Comparison of ENCODE assay signal across 15 cellular contexts in genomic region chr1:14940285-14940890, GRCh38.
A peak's percentile ranks its signal among the peaks of the same experiment; 100 is the strongest.
DNase-seq lines count a peak whose midpoint lies in the region; ATAC-seq and TF ChIP-seq lines count a peak whose summit lies in the region.
"Had no signal": no experiment of that assay in that cellular context is flagged by ENCODE, and none has a peak within 500 bp of the region (broad histone marks: within the 10 kb centered on the region; RNA-seq: fewer than 3 reads in every experiment).

No MANE protein-coding gene starts in this region.

- H3K4me3 Mint-ChIP-seq in neural crest cell: no peak overlapping the region
- H3K4me3 Mint-ChIP-seq: central memory CD8-positive, alpha-beta T cell; T-helper 2 cell treated with Interferon-gamma antibody and Interleukin-4, amounts not matched to agents 5 μg/mL and 100 μg/mL, for 36 hours had no signal

- DNase-seq in IMR-90 (no peak), epithelial cell of prostate (ENCODE audit: low read depth, low spot score) (no peak), neural crest cell (ENCODE audit: low read depth, low spot score) (no peak), vagina (ENCODE audit: extremely low spot score in 2 of 2) (no peak), AG08395 (ENCODE audit: low spot score) (no peak)
- DNase-seq in stimulated activated CD4-positive, alpha-beta T cell treated with anti-CD3 and anti-CD28 coated beads, Interleukin-12 subunit alpha, Interleukin-12 subunit beta, amount 100 ng/mL, for 4 hours: no peak
- DNase-seq: activated CD4-positive, alpha-beta T cell treated with anti-CD3 and anti-CD28 coated beads, Interleukin-2, amount 50 U/mL, for 4 hours; activated naive CD4-positive, alpha-beta T cell treated with Interleukin-2 at 50 U/mL for 16 hours; anterior cingulate cortex; COR-L47; NCI-H2107; NCI-H526 had no signal

- H3K9ac ChIP-seq in IMR-90 (ENCODE audit: low read depth, low read length): no peak overlapping the region

- H4K8ac ChIP-seq in IMR-90 (ENCODE audit: low read depth in 2 of 2, low read length in 2 of 2): peak overlapping the region in 1 of 2 experiments; percentile 72; a peak in 2 of 4 replicates

- WGBS in IMR-90 (ENCODE audit: extremely low coverage in 2 of 2, insufficient read length in 1 of 2), 2 experiments: 29% methylated on average over 1 of the region's 7 CpGs; no CpG with 5 or more reads in 1 of the 2 experiments

- no peak overlapping the region for H3K4me2 ChIP-seq in IMR-90 (ENCODE audit: low read depth, low read length)

- no peak for ATAC-seq in IMR-90 (ENCODE audit: low read depth)
- no peak for ATAC-seq in GM19455 (IDR thresholded peaks at IDR 0.05; ENCODE audit: unreplicated experiment)

- CTCF ChIA-PET in IMR-90 (lab: Yijun Ruan, JAX): no interaction called here

- in situ Hi-C loops in IMR-90 (cut with MboI; ENCODE audit: low sequenced_read_pairs): loop anchor here (25.0 kb wide), 1 partner anchor 1178 kb away; no protein-coding TSS in a partner anchor

- H3K14ac ChIP-seq in IMR-90 (replicated peaks; ENCODE audit: low read depth, low read length): peak overlapping the region; percentile 90

- peak overlapping the region; percentile 72 for H2BK20ac ChIP-seq in IMR-90 (ENCODE audit: low read depth, low read length)

- H3K27me3 Mint-ChIP-seq in neural crest cell (ENCODE audit: low read depth): peaks cover 2% of the 10 kb centered on the region

- H3K27me3 ChIP-seq in IMR-90 (ENCODE audit: control insufficient read depth, insufficient read depth, low read length) (no peaks in the 10 kb centered on the region), vagina (no peaks in the 10 kb centered on the region)

- H3K4me3 ChIP-seq in IMR-90 (ENCODE audit: insufficient read depth, low read depth, low read length) (no peak overlapping the region), vagina (no peak overlapping the region)

- H3K4me1 ChIP-seq in IMR-90 (ENCODE audit: control insufficient read depth, insufficient read depth, low read length) (peaks cover 40% of the 10 kb centered on the region), vagina (peaks cover 54% of the 10 kb centered on the region)

- peaks cover 35% of the 10 kb centered on the region for H3K9me1 ChIP-seq in IMR-90 (ENCODE audit: insufficient read depth, low read length)

- peak overlapping the region; percentile 4 for H3K27ac Mint-ChIP-seq in neural crest cell (ENCODE audit: unreplicated experiment)
- H3K27ac Mint-ChIP-seq: T-helper 2 cell treated with Interferon-gamma antibody and Interleukin-4, amounts not matched to agents 5 μg/mL and 100 μg/mL, for 36 hours had no signal

- TF ChIP-seq CTCF in IMR-90 (conservative IDR thresholded peaks at IDR 0.05; ENCODE audit: low read depth, low read length) (no peak), neural crest cell (conservative IDR thresholded peaks at IDR 0.05) (no peak), vagina (IDR thresholded peaks at IDR 0.05) (no peak)

- peaks cover 21 to 64% of the 10 kb centered on the region in 2 experiments; a peak in 3 of 4 replicates for H3K79me1 ChIP-seq in IMR-90 (ENCODE audit: low read depth in 1 of 2, low read length in 2 of 2)

- peak overlapping the region; percentile 77 for H2AFZ ChIP-seq in IMR-90 (replicated peaks; ENCODE audit: low read length, poor library complexity)

- H2AK5ac ChIP-seq in IMR-90 (ENCODE audit: low read depth, low read length): peak overlapping the region; percentile 55

- H3K9me3 Mint-ChIP-seq in neural crest cell: no peaks in the 10 kb centered on the region
- H3K9me3 Mint-ChIP-seq: central memory CD8-positive, alpha-beta T cell; T-helper 2 cell treated with Interferon-gamma antibody and Interleukin-4, amounts not matched to agents 5 μg/mL and 100 μg/mL, for 36 hours had no signal

- intact Hi-C loops in IMR-90 (cut with micrococcal nuclease): loop anchor here (10.0 kb wide), 1 partner anchor 234 kb away; no protein-coding TSS in a partner anchor
- intact Hi-C loops in vagina (cut with DNase I): no loop called here

- TF ChIP-seq POLR2A in IMR-90 (IDR thresholded peaks at IDR 0.05; ENCODE audit: low read depth, low read length): no peak
- TF ChIP-seq POLR2A in vagina (IDR thresholded peaks at IDR 0.05): no peak

- peak overlapping the region; percentile 72; the same call in 1 of the 3 replicates for H2BK15ac ChIP-seq in IMR-90 (ENCODE audit: low read depth, low read length)

- H3K56ac ChIP-seq in IMR-90 (ENCODE audit: extremely low read depth, insufficient read depth, low read length): no peak overlapping the region

- BruUV-seq in IMR-90 (replicated peaks; lab: Mats Ljungman, UMichigan): no TSS peak

- H2BK5ac ChIP-seq in IMR-90 (ENCODE audit: low read depth, low read length, poor library complexity, severe bottlenecking): peak overlapping the region; percentile 51

- peak overlapping the region; percentile 40; the same call in 1 of the 2 replicates for H3K18ac ChIP-seq in IMR-90 (ENCODE audit: low read depth, low read length)

- H3K23ac ChIP-seq in IMR-90 (ENCODE audit: low read depth, low read length): peak overlapping the region; percentile 65

- H3K9me3 ChIP-seq in IMR-90 (ENCODE audit: control insufficient read depth, insufficient read depth, low read length) (no peaks in the 10 kb centered on the region), vagina (no peaks in the 10 kb centered on the region)

- H3K27ac ChIP-seq in IMR-90 (ENCODE audit: insufficient read depth, low read length) (no peak overlapping the region), epithelial cell of prostate (peak overlapping the region; percentile 41), vagina (peak overlapping the region; percentile 63)

- H3K4ac ChIP-seq in IMR-90 (ENCODE audit: low read depth, low read length): peak overlapping the region; percentile 88

- no peaks in the 10 kb centered on the region for H3K36me3 Mint-ChIP-seq in neural crest cell (ENCODE audit: low read depth)

- H4K5ac ChIP-seq in IMR-90 (ENCODE audit: low read depth, low read length): peak overlapping the region; percentile 62

- H2AK9ac ChIP-seq in IMR-90 (replicated peaks; ENCODE audit: low read depth, low read length, poor library complexity): peak overlapping the region; percentile 8

- H4K91ac ChIP-seq in IMR-90 (ENCODE audit: insufficient read depth, low read depth, low read length): peak overlapping the region; percentile 80

- H3K36me3 ChIP-seq in IMR-90 (ENCODE audit: control insufficient read depth, insufficient read depth, low read length) (no peaks in the 10 kb centered on the region), vagina (no peaks in the 10 kb centered on the region)

- POLR2A ChIA-PET in IMR-90 (lab: Charles Lee; ENCODE audit: unreplicated experiment): no interaction called here

- dilution Hi-C loops in IMR-90 (cut with HindIII; ENCODE audit: low sequenced_read_pairs, unreplicated experiment): no loop called here

- no peaks in the 10 kb centered on the region for H4K20me1 ChIP-seq in IMR-90 (ENCODE audit: insufficient read depth, low read length)

- H3K4me1 Mint-ChIP-seq in neural crest cell: peaks cover 32% of the 10 kb centered on the region
- H3K4me1 Mint-ChIP-seq: central memory CD8-positive, alpha-beta T cell had no signal

- no peak for TF ChIP-seq RAD21 in IMR-90 (IDR thresholded peaks at IDR 0.05; ENCODE audit: low read length)

- H2BK120ac ChIP-seq in IMR-90 (ENCODE audit: low read depth, low read length): peak overlapping the region; percentile 80

TF ChIP-seq in IMR-90, 13 proteins besides CTCF, POLR2A, EP300 and RAD21:
- TF ChIP-seq MAFK (IDR thresholded peaks at IDR 0.05; ENCODE audit: low read depth, low read length): no peak
- TF ChIP-seq, protein P1, sequence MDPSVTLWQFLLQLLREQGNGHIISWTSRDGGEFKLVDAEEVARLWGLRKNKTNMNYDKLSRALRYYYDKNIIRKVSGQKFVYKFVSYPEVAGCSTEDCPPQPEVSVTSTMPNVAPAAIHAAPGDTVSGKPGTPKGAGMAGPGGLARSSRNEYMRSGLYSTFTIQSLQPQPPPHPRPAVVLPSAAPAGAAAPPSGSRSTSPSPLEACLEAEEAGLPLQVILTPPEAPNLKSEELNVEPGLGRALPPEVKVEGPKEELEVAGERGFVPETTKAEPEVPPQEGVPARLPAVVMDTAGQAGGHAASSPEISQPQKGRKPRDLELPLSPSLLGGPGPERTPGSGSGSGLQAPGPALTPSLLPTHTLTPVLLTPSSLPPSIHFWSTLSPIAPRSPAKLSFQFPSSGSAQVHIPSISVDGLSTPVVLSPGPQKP (IDR thresholded peaks at IDR 0.05; ENCODE audit: borderline replicate concordance, low read depth, low read length): no peak
- TF ChIP-seq MXI1 (IDR thresholded peaks at IDR 0.05; ENCODE audit: borderline replicate concordance, low read depth, low read length): no peak
- no peak for TF ChIP-seq BHLHE40 (IDR thresholded peaks at IDR 0.05; ENCODE audit: low read depth, low read length)
- TF ChIP-seq MAZ (IDR thresholded peaks at IDR 0.05; ENCODE audit: borderline replicate concordance, low read depth, low read length): no peak
- no peak for TF ChIP-seq CEBPB (IDR thresholded peaks at IDR 0.05; ENCODE audit: low read depth, low read length)
- TF ChIP-seq CHD1 (IDR thresholded peaks at IDR 0.05; ENCODE audit: low read depth, low read length): no peak
- no peak for TF ChIP-seq USF2 (IDR thresholded peaks at IDR 0.05; ENCODE audit: low read depth, low read length)
- TF ChIP-seq RFX5 (IDR thresholded peaks at IDR 0.05; ENCODE audit: low read depth, low read length): no peak
- TF ChIP-seq NFE2L2 (IDR thresholded peaks at IDR 0.05; ENCODE audit: low read depth, low read length): no peak
- no peak for TF ChIP-seq SMC3 (IDR thresholded peaks at IDR 0.05; ENCODE audit: low read depth, low read length)
- no peak for TF ChIP-seq FOS (IDR thresholded peaks at IDR 0.05; ENCODE audit: low read depth, low read length)
- no peak for TF ChIP-seq RCOR1 (IDR thresholded peaks at IDR 0.05; ENCODE audit: insufficient replicate concordance, low read length)
